8 cellular contexts compared by ENCODE assay signal in the genomic region with DNA sequence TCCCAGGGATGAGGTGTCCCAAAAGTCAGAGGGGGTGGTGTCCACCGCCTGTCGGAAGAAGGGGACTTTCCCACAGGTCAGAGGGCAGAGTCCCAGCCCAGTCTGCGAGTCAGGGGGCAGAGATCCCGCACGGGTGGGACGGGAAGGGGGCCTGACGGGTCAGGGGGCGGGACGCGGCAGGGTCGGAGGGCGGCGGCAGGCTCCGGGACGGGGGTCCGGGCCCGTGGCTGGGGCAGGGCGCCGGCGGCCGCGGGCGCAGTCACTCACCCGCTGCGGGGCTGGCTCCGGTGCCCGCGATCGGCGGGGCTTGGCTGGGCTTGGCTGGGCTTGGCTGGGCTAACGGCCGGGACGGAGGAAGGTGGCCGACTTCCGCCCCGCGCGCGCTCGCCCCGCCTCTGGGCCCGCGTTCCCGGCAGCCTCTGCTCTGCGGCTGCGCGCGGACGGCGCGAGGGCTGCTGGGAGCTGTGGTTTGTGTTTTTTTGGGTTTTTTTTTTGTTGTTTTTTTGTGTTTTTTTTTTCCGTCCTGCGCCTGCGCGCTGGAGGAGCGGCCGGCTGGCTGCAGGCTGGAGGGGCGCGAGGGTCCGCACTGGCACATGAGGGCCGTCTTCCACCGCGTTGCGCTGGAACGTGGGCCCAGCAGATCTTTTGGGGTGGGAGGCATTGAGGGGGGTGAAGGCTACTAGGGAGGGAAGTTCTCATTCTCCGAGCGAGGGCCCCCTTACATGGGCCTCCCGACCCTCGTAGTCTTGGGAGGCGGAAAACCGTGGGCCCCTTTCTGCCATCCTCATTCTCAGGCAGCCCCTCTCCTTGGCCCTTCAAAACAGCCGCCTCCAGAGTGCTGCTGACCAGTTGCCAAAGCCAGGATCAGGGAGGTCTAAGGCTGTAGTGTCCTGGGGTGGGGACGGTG. TPM values are rescaled to one million over a fixed set of nuclear protein-coding genes. Genes with fewer than 3 reads are reported as not detected.
A peak's percentile ranks its signal among the peaks of the same experiment; 100 is the strongest.
DNase-seq lines count a peak whose midpoint lies in the region; ATAC-seq and TF ChIP-seq lines count a peak whose summit lies in the region.

A gene (minus strand): TSS at position 368 of the 907 bp plus-strand sequence. CDS start 12,142 bp downstream, outside the sequence.

- H3K36me3 Mint-ChIP-seq in activated naive CD4-positive, alpha-beta T cell treated with anti-CD3 and anti-CD28 coated beads, Interleukin-2, amount 50 U/mL, for 24 hours, result no peaks in the 10 kb centered on the region
- peaks cover 4% of the 10 kb centered on the region for H3K36me3 Mint-ChIP-seq in glutamatergic neuron (ENCODE audit: unreplicated experiment)

- H3K36me3 ChIP-seq in Karpas-422 (ENCODE audit: insufficient read depth, low read length) (no peaks in the 10 kb centered on the region), ovary (no peaks in the 10 kb centered on the region), thymus (ENCODE audit: control insufficient read depth, insufficient read depth) (peaks cover 5% of the 10 kb centered on the region)

- H3K27ac Mint-ChIP-seq in activated naive CD4-positive, alpha-beta T cell treated with anti-CD3 and anti-CD28 coated beads, Interleukin-2, amount 50 U/mL, for 24 hours, result peak within 1 kb of the TSS; percentile 96
- peak within 1 kb of the TSS; percentile 75 for H3K27ac Mint-ChIP-seq in glutamatergic neuron (ENCODE audit: unreplicated experiment)

- peak within 1 kb of the TSS; percentile 94 for H3K4me3 Mint-ChIP-seq in activated naive CD4-positive, alpha-beta T cell treated with anti-CD3 and anti-CD28 coated beads, Interleukin-2, amount 50 U/mL, for 24 hours
- H3K4me3 Mint-ChIP-seq in glutamatergic neuron (ENCODE audit: unreplicated experiment), result peak within 1 kb of the TSS; percentile 94

- H3K4me3 ChIP-seq in Karpas-422 (ENCODE audit: low read length) (peak within 1 kb of the TSS; percentile 97), ovary (peak within 1 kb of the TSS; percentile 76), thymus (ENCODE audit: low read length) (peak within 1 kb of the TSS; percentile 90)

- peak within 1 kb of the TSS; percentile 98 for H2AFZ ChIP-seq in Karpas-422 (ENCODE audit: low read length)

- H3K4me2 ChIP-seq in Karpas-422 (ENCODE audit: low read depth, low read length, poor library complexity, severe bottlenecking), result peak within 1 kb of the TSS; percentile 76

- intact Hi-C loops in ovary (cut with DNase I), result loop anchor here in 1 of 4 donors (10.0 kb wide), 1 partner anchor 385 kb away; no protein-coding TSS in a partner anchor

- H3K79me2 ChIP-seq in Karpas-422 (ENCODE audit: low read length), result peaks cover 45% of the 10 kb centered on the region

- DNase-seq in EL, result peak; percentile 85
- peak; percentile 96 for DNase-seq in Karpas-422
- DNase-seq in glutamatergic neuron, result peak; percentile 87
- DNase-seq in ovary, result peak; percentile 82 to 92 (median 88)

- 1 to 2% (median 1%) methylated on average over 62 to 73 of the region's 73 CpGs for WGBS in ovary, 3 donors
- WGBS in thymus, result 2% methylated on average over 73 of the region's 73 CpGs

- H3K27me3 Mint-ChIP-seq in activated naive CD4-positive, alpha-beta T cell treated with anti-CD3 and anti-CD28 coated beads, Interleukin-2, amount 50 U/mL, for 24 hours, result no peaks in the 10 kb centered on the region
- peaks cover 16% of the 10 kb centered on the region for H3K27me3 Mint-ChIP-seq in glutamatergic neuron (ENCODE audit: unreplicated experiment)

- H3K9ac ChIP-seq in Karpas-422 (ENCODE audit: low read length), result peak within 1 kb of the TSS; percentile 97

- H4K20me1 ChIP-seq in Karpas-422 (ENCODE audit: insufficient read depth, low read depth, low read length), result peaks cover 12% of the 10 kb centered on the region; the same call in 1 of the 2 replicates

- H3K4me1 ChIP-seq in Karpas-422 (ENCODE audit: low read length) (peaks cover 19% of the 10 kb centered on the region), ovary (ENCODE audit: insufficient read depth) (peaks cover 14% of the 10 kb centered on the region), thymus (ENCODE audit: control insufficient read depth, insufficient read depth, low read length) (peaks cover 30% of the 10 kb centered on the region)

- peak; percentile 69 for TF ChIP-seq POLR2A in ovary (IDR thresholded peaks at IDR 0.05)

- no peak for TF ChIP-seq EP300 in ovary (IDR thresholded peaks at IDR 0.05)

- no peaks in the 10 kb centered on the region for H3K9me2 ChIP-seq in Karpas-422 (replicated peaks; ENCODE audit: insufficient read depth, low read length)

- TF ChIP-seq CTCF in glutamatergic neuron (IDR thresholded peaks at IDR 0.05; ENCODE audit: partially characterized antibody, unreplicated experiment), result no peak
- TF ChIP-seq CTCF in ovary (IDR thresholded peaks at IDR 0.05), result no peak

- H3K27ac ChIP-seq in Karpas-422 (ENCODE audit: low read length) (peak within 1 kb of the TSS; percentile 52), ovary (peak within 1 kb of the TSS; percentile 13 to 62), thymus (ENCODE audit: low read depth) (peak within 1 kb of the TSS; percentile 89)

- H3K27me3 ChIP-seq in Karpas-422 (ENCODE audit: low read length) (no peaks in the 10 kb centered on the region; the same call in 1 of the 2 replicates), ovary (no peaks in the 10 kb centered on the region), thymus (ENCODE audit: control insufficient read depth, insufficient read depth) (no peaks in the 10 kb centered on the region)

- peaks cover 49% of the 10 kb centered on the region for H3K4me1 Mint-ChIP-seq in activated naive CD4-positive, alpha-beta T cell treated with anti-CD3 and anti-CD28 coated beads, Interleukin-2, amount 50 U/mL, for 24 hours
- H3K4me1 Mint-ChIP-seq in glutamatergic neuron (ENCODE audit: low read depth, unreplicated experiment), result peaks cover 10% of the 10 kb centered on the region

- no peaks in the 10 kb centered on the region for H3K9me3 Mint-ChIP-seq in activated naive CD4-positive, alpha-beta T cell treated with anti-CD3 and anti-CD28 coated beads, Interleukin-2, amount 50 U/mL, for 24 hours
- H3K9me3 Mint-ChIP-seq in glutamatergic neuron (ENCODE audit: unreplicated experiment), result peaks cover 11% of the 10 kb centered on the region

- H3K9me3 ChIP-seq in Karpas-422 (ENCODE audit: low read length) (peaks cover 8% of the 10 kb centered on the region), ovary (no peaks in the 10 kb centered on the region), thymus (ENCODE audit: control insufficient read depth) (no peaks in the 10 kb centered on the region)

- ATAC-seq in GM21786 (IDR thresholded peaks at IDR 0.05; ENCODE audit: unreplicated experiment), result peak; percentile 71
- peak; percentile 99 for ATAC-seq in SK-N-SH treated with all-trans-retinoic acid at 6 μM for 48 hours

TF ChIP-seq in SK-N-SH treated with all-trans-retinoic acid at 6 μM for 48 hours, 23 proteins besides CTCF, POLR2A, EP300 and RAD21:
- TF ChIP-seq RARB (CRISPR knock-in tag; IDR thresholded peaks at IDR 0.05) (no peak), ZNF565 (CRISPR knock-in tag; conservative IDR thresholded peaks at IDR 0.05; ENCODE audit: low read depth) (no peak), GLIS3 (CRISPR knock-in tag; IDR thresholded peaks at IDR 0.05) (no peak), CSDC2 (CRISPR knock-in tag; IDR thresholded peaks at IDR 0.05) (no peak), ZNF8 (CRISPR knock-in tag; IDR thresholded peaks at IDR 0.05) (no peak), ISL1 (CRISPR knock-in tag; IDR thresholded peaks at IDR 0.05) (no peak), ARNTL (CRISPR knock-in tag; IDR thresholded peaks at IDR 0.05; ENCODE audit: borderline replicate concordance, low read depth) (no peak), SNAI2 (CRISPR knock-in tag; IDR thresholded peaks at IDR 0.05) (no peak)
- TF ChIP-seq, protein P1, sequence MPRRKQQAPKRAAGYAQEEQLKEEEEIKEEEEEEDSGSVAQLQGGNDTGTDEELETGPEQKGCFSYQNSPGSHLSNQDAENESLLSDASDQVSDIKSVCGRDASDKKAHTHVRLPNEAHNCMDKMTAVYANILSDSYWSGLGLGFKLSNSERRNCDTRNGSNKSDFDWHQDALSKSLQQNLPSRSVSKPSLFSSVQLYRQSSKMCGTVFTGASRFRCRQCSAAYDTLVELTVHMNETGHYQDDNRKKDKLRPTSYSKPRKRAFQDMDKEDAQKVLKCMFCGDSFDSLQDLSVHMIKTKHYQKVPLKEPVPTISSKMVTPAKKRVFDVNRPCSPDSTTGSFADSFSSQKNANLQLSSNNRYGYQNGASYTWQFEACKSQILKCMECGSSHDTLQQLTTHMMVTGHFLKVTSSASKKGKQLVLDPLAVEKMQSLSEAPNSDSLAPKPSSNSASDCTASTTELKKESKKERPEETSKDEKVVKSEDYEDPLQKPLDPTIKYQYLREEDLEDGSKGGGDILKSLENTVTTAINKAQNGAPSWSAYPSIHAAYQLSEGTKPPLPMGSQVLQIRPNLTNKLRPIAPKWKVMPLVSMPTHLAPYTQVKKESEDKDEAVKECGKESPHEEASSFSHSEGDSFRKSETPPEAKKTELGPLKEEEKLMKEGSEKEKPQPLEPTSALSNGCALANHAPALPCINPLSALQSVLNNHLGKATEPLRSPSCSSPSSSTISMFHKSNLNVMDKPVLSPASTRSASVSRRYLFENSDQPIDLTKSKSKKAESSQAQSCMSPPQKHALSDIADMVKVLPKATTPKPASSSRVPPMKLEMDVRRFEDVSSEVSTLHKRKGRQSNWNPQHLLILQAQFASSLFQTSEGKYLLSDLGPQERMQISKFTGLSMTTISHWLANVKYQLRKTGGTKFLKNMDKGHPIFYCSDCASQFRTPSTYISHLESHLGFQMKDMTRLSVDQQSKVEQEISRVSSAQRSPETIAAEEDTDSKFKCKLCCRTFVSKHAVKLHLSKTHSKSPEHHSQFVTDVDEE (CRISPR knock-in tag; IDR thresholded peaks at IDR 0.05), result no peak
- TF ChIP-seq, protein P2, sequence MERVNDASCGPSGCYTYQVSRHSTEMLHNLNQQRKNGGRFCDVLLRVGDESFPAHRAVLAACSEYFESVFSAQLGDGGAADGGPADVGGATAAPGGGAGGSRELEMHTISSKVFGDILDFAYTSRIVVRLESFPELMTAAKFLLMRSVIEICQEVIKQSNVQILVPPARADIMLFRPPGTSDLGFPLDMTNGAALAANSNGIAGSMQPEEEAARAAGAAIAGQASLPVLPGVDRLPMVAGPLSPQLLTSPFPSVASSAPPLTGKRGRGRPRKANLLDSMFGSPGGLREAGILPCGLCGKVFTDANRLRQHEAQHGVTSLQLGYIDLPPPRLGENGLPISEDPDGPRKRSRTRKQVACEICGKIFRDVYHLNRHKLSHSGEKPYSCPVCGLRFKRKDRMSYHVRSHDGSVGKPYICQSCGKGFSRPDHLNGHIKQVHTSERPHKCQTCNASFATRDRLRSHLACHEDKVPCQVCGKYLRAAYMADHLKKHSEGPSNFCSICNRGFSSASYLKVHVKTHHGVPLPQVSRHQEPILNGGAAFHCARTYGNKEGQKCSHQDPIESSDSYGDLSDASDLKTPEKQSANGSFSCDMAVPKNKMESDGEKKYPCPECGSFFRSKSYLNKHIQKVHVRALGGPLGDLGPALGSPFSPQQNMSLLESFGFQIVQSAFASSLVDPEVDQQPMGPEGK (CRISPR knock-in tag; IDR thresholded peaks at IDR 0.05; ENCODE audit: borderline replicate concordance), result no peak

RNA-seq across cellular contexts. Expression of the gene that starts here (rescaled TPM):
- total RNA-seq in Karpas-422 (2014; rRNA removed; shearing (Covaris generic); ENCODE audit: low replicate concordance), result 22.7 and 27.6 TPM in 2 replicates
- total RNA-seq in glutamatergic neuron (ENCODE audit: unreplicated experiment), result 33.3 TPM
- total RNA-seq in ovary, result 10 to 100 TPM; 20.4 to 48.8 (median 34.3) TPM
- 10 to 100 TPM; 18.6 to 33.8 TPM for polyA plus RNA-seq in ovary
- polyA plus RNA-seq in thymus, result 18.5 TPM

Comparison
In these comparisons a context has a peak if more than half of its experiments do, and no peak if none do; other contexts are left out.
1. Peak in every context shown above with its lines: DNase-seq, ATAC-seq, H3K4me3 ChIP-seq and H3K27ac ChIP-seq.
2. H3K27ac ChIP-seq: peak in every context shown above with its lines; median percentile 89 in thymus; 52 in Karpas-422; 38 in ovary.